Comparison of ENCODE assay signal across 8 cellular contexts in the genomic region with DNA sequence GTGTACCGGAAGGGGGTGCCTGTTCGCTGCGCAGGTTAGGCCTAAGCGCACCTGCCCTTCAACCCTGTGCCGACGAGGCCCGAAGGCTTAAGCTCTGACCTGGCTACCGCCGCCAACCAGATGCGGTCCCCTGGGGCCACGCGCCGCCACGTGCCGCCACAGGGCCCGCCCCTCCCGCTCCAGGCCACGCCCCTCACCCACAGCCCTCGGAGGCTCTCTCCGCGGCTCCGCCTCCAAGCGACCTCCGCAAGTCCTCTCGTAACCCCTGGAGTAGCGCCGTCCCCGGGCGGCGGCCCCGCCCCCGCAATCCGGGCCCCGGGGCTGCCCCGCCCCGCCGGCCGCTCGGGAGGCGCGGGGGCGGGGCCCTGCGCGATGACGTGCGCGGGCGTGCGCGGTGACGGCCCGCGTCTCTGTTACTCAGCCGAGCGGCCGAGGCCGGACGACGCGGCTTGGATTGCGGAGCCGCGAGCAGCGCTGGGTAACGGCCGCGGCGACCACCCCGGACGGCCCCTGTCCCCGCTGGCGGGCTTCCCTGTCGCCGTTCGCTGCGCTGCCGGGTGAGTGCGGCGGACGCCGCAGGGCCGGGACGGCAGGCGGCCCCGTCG.
DNase-seq lines count a peak whose midpoint lies in the region; ATAC-seq lines count a peak whose summit lies in the region.

A gene (plus strand): TSS at position 413 of the 605 bp plus-strand sequence. CDS start 94,984 bp downstream, outside the sequence.

- H3K27ac ChIP-seq in caudate nucleus (ENCODE audit: low read depth, low read length) = peak within 1 kb of the TSS; percentile 87

- DNase-seq in AG08396 (ENCODE audit: low spot score) (peak; percentile 99), NCI-H226 (peak; percentile 76), caudate nucleus (lab: John Stamatoyannopoulos, UW) (peak; percentile 26 to 95 (median 84)), inferior parietal cortex (ENCODE audit: extremely low spot score) (peak; percentile 85)
- peak; percentile 82 to 91 (median 86) for DNase-seq in activated CD4-positive, CD25-positive, alpha-beta regulatory T cell (lab: John Stamatoyannopoulos, UW)
- DNase-seq in stimulated activated CD4-positive, alpha-beta T cell treated with anti-CD3 and anti-CD28 coated beads, Interleukin-12 subunit alpha, Interleukin-12 subunit beta, amount 100 ng/mL, for 24 hours (ENCODE audit: low read depth in 2 of 2) = peak; percentile 81 to 85

- ATAC-seq in GM19023 (IDR thresholded peaks at IDR 0.05; ENCODE audit: unreplicated experiment) (peak; percentile 86), HG03196 (IDR thresholded peaks at IDR 0.05; ENCODE audit: unreplicated experiment) (peak; percentile 86)

Comparison
In these comparisons a context has a peak if more than half of its experiments do, and no peak if none do; other contexts are left out.
1. Peak in every context shown above with its lines: DNase-seq, ATAC-seq and H3K27ac ChIP-seq.